In genomic region chr3:102593754-102594602, GRCh38 we compare ENCODE assay signal across 22 cellular contexts.
DNase-seq lines count a peak whose midpoint lies in the region; ATAC-seq, FAIRE-seq and TF ChIP-seq lines count a peak whose summit lies in the region.
"Had no signal": no experiment of that assay in that cellular context is flagged by ENCODE, and none has a peak within 500 bp of the region (broad histone marks: within the 10 kb centered on the region; RNA-seq: fewer than 3 reads in every experiment).

No MANE protein-coding gene starts in this region.

- no peak for DNase-seq in RCC 7860 (ENCODE audit: low spot score)
- DNase-seq in frontal cortex (ENCODE audit: low spot score in 2 of 2), result no peak
- no peak for DNase-seq in activated gamma-delta T cell (lab: John Stamatoyannopoulos, UW)
- no peak for DNase-seq in stimulated activated CD4-positive, alpha-beta T cell treated with anti-CD3 and anti-CD28 coated beads, Interleukin-4, amount 100 ng/mL, for 4 hours
- DNase-seq in D721Med (ENCODE audit: insufficient read length, low spot score), result no peak
- DNase-seq: ACHN, AML-193, Caco-2, DMS53, HFFc6, MV-4-11, NCI-H1436, NCI-H2029 treated with DMSO at 0.1 percent for 48 hours, NCI-H2171 treated with DMSO at 0.1 percent for 48 hours, NCI-H774, T-helper 1 cell had no signal

- peak; percentile 98 for FAIRE-seq in G401.6 (lab: Jason Lieb, UNC)
- peak; percentile 96 for FAIRE-seq in RCC 7860 (lab: Jason Lieb, UNC)
- FAIRE-seq in frontal cortex (lab: Jason Lieb, UNC), result peak; percentile 95
- FAIRE-seq in D721Med (lab: Jason Lieb, UNC), result no peak
- FAIRE-seq: K562 had no signal

- TF ChIP-seq CTCF in D721Med (IDR thresholded peaks at IDR 0.05; ENCODE audit: insufficient read depth, missing control alignments), result no peak

- peak; percentile 81 for ATAC-seq in HG02870 (IDR thresholded peaks at IDR 0.05; ENCODE audit: unreplicated experiment)
- ATAC-seq in GM19463 (IDR thresholded peaks at IDR 0.05; ENCODE audit: unreplicated experiment), result no peak
- ATAC-seq: K562, Panc1, Right ventricle myocardium inferior had no signal
